ENCODE assay signal across 16 cellular contexts in genomic region chr11:55658031-55658573, GRCh38. TPM values are rescaled to one million over a fixed set of nuclear protein-coding genes. Genes with fewer than 3 reads are reported as not detected.
DNase-seq lines count a peak whose midpoint lies in the region; ATAC-seq lines count a peak whose summit lies in the region.
"Had no signal": no experiment of that assay in that cellular context is flagged by ENCODE, and none has a peak within 500 bp of the region (broad histone marks: within the 10 kb centered on the region; RNA-seq: fewer than 3 reads in every experiment).

No MANE protein-coding gene starts in this region.

- no peaks in the 10 kb centered on the region for H3K9me3 ChIP-seq in CD4-positive, alpha-beta memory T cell (ENCODE audit: control insufficient read depth in 1 of 2, low read length in 2 of 2)
- no peaks in the 10 kb centered on the region for H3K9me3 ChIP-seq in CD8-positive, alpha-beta memory T cell (ENCODE audit: low read length)
- H3K9me3 ChIP-seq: colonic mucosa, MG63 had no signal

- H3K36me3 ChIP-seq in CD4-positive, alpha-beta memory T cell (ENCODE audit: insufficient read depth, low read length): no peaks in the 10 kb centered on the region
- no peaks in the 10 kb centered on the region for H3K36me3 ChIP-seq in CD8-positive, alpha-beta memory T cell (ENCODE audit: insufficient read depth, low read length)
- H3K36me3 ChIP-seq: colonic mucosa, MG63 had no signal

- ATAC-seq in GM18517 (IDR thresholded peaks at IDR 0.05; ENCODE audit: unreplicated experiment) (peak; percentile 96), GM21367 (IDR thresholded peaks at IDR 0.05; ENCODE audit: unreplicated experiment) (peak; percentile 97), HG03060 (IDR thresholded peaks at IDR 0.05; ENCODE audit: low read depth, unreplicated experiment) (peak; percentile 95)
- ATAC-seq: GM23338 had no signal

- DNase-seq in NOMO-1 treated with DMSO at 0.1 percent for 48 hours (lab: John Stamatoyannopoulos, UW; ENCODE audit: unreplicated experiment) (peak; percentile 96), cortex of kidney (lab: John Stamatoyannopoulos, UW) (no peak), KBM-7 (no peak)
- no peak for DNase-seq in CD4-positive, alpha-beta memory T cell
- DNase-seq in CD8-positive, alpha-beta memory T cell: no peak
- DNase-seq: activated CD4-positive, CD25-positive, alpha-beta regulatory T cell; activated gamma-delta T cell treated with Interleukin-2 at 50 U/mL for 16 hours; colonic mucosa; COR-L47; MG63 had no signal

- no peak overlapping the region for H3K4me3 ChIP-seq in CD4-positive, alpha-beta memory T cell (ENCODE audit: low read length in 2 of 2)
- H3K4me3 ChIP-seq in CD8-positive, alpha-beta memory T cell (ENCODE audit: low read length): no peak overlapping the region
- H3K4me3 ChIP-seq: colonic mucosa, GM23338, MG63, smooth muscle cell had no signal

- H3K4me3 Mint-ChIP-seq in CD4-positive, alpha-beta memory T cell: no peak overlapping the region
- no peak overlapping the region for H3K4me3 Mint-ChIP-seq in CD8-positive, alpha-beta memory T cell
- H3K4me3 Mint-ChIP-seq: GM23338 had no signal

- POLR2A ChIA-PET in CD4-positive, alpha-beta memory T cell (lab: Charles Lee; ENCODE audit: partially characterized antibody): no interaction called here
- POLR2A ChIA-PET in CD8-positive, alpha-beta memory T cell (lab: Charles Lee): no interaction called here

- in situ Hi-C loops in KBM-7 (cut with MboI; ENCODE audit: low pct_unique_long_range_greater_than_20kb, low sequenced_read_pairs): no loop called here

- H3K4me1 ChIP-seq in CD4-positive, alpha-beta memory T cell (ENCODE audit: insufficient read depth, low read length): no peaks in the 10 kb centered on the region
- H3K4me1 ChIP-seq in CD8-positive, alpha-beta memory T cell (ENCODE audit: insufficient read depth, low read length): no peaks in the 10 kb centered on the region
- H3K4me1 ChIP-seq: colonic mucosa had no signal

- intact Hi-C loops in CD4-positive, alpha-beta memory T cell (cut with micrococcal nuclease): no loop called here

- CTCF ChIA-PET in CD4-positive, alpha-beta memory T cell (lab: Charles Lee; ENCODE audit: partially characterized antibody): no interaction called here
- CTCF ChIA-PET in CD8-positive, alpha-beta memory T cell (lab: Charles Lee): no interaction called here

- H3K27ac ChIP-seq in CD4-positive, alpha-beta memory T cell (ENCODE audit: low read depth, low read length): no peak overlapping the region
- no peak overlapping the region for H3K27ac ChIP-seq in CD8-positive, alpha-beta memory T cell (ENCODE audit: low read depth, low read length)
- H3K27ac ChIP-seq: colonic mucosa had no signal

- H3K4me1 Mint-ChIP-seq in CD4-positive, alpha-beta memory T cell: no peaks in the 10 kb centered on the region
- no peaks in the 10 kb centered on the region for H3K4me1 Mint-ChIP-seq in CD8-positive, alpha-beta memory T cell
- H3K4me1 Mint-ChIP-seq: GM23338 had no signal

- no peak overlapping the region for H3K27ac Mint-ChIP-seq in CD4-positive, alpha-beta memory T cell
- no peak overlapping the region for H3K27ac Mint-ChIP-seq in CD8-positive, alpha-beta memory T cell
- H3K27ac Mint-ChIP-seq: GM23338 had no signal

- no peaks in the 10 kb centered on the region for H3K27me3 Mint-ChIP-seq in CD4-positive, alpha-beta memory T cell
- no peaks in the 10 kb centered on the region for H3K27me3 Mint-ChIP-seq in CD8-positive, alpha-beta memory T cell

- peaks cover 0 to 23% (median 6%) of the 10 kb centered on the region in 8 donors for H3K9me3 Mint-ChIP-seq in CD4-positive, alpha-beta memory T cell
- peaks cover 2 to 27% (median 6%) of the 10 kb centered on the region in 5 donors for H3K9me3 Mint-ChIP-seq in CD8-positive, alpha-beta memory T cell

- no peaks in the 10 kb centered on the region for H3K36me3 Mint-ChIP-seq in CD4-positive, alpha-beta memory T cell
- no peaks in the 10 kb centered on the region for H3K36me3 Mint-ChIP-seq in CD8-positive, alpha-beta memory T cell

- H3K27me3 ChIP-seq in CD4-positive, alpha-beta memory T cell (ENCODE audit: insufficient read depth, low read length): no peaks in the 10 kb centered on the region
- no peaks in the 10 kb centered on the region for H3K27me3 ChIP-seq in CD8-positive, alpha-beta memory T cell (ENCODE audit: insufficient read depth, low read length, poor library complexity, severe bottlenecking)
- H3K27me3 ChIP-seq: colonic mucosa, MG63 had no signal

RNA-seq across cellular contexts. Expression of gene OR4C6, which starts 3.9 kb away (rescaled TPM):
- total RNA-seq in CD4-positive, alpha-beta memory T cell: not detected
- polyA plus RNA-seq in CD4-positive, alpha-beta memory T cell: not detected
- total RNA-seq in CD8-positive, alpha-beta memory T cell: not detected
- not detected for polyA plus RNA-seq in CD8-positive, alpha-beta memory T cell
- total RNA-seq: colonic mucosa, GM23338, smooth muscle cell had no signal
- polyA plus RNA-seq: GM23338, smooth muscle cell had no signal

RNA-seq across cellular contexts. Expression of gene OR4S2, which starts 10.0 kb away (rescaled TPM):
- not detected for total RNA-seq in CD4-positive, alpha-beta memory T cell
- polyA plus RNA-seq in CD4-positive, alpha-beta memory T cell: not detected
- total RNA-seq in CD8-positive, alpha-beta memory T cell: not detected
- not detected for polyA plus RNA-seq in CD8-positive, alpha-beta memory T cell
- total RNA-seq: colonic mucosa, GM23338, mononuclear cell, smooth muscle cell had no signal
- polyA plus RNA-seq: GM23338, smooth muscle cell had no signal

RNA-seq across cellular contexts. Expression of gene OR4P4, which starts 23.2 kb away (rescaled TPM):
- not detected for total RNA-seq in CD4-positive, alpha-beta memory T cell
- polyA plus RNA-seq in CD4-positive, alpha-beta memory T cell: not detected
- not detected for total RNA-seq in CD8-positive, alpha-beta memory T cell
- not detected for polyA plus RNA-seq in CD8-positive, alpha-beta memory T cell
- total RNA-seq: colonic mucosa, GM23338, mononuclear cell, smooth muscle cell had no signal
- polyA plus RNA-seq: GM23338, smooth muscle cell had no signal

RNA-seq across cellular contexts. Expression of gene OR4C11, which starts 50.7 kb away (rescaled TPM):
- total RNA-seq in CD4-positive, alpha-beta memory T cell: not detected
- polyA plus RNA-seq in CD4-positive, alpha-beta memory T cell: not detected
- total RNA-seq in CD8-positive, alpha-beta memory T cell: not detected
- polyA plus RNA-seq in CD8-positive, alpha-beta memory T cell: not detected
- total RNA-seq: colonic mucosa, GM23338, mononuclear cell, smooth muscle cell had no signal
- polyA plus RNA-seq: GM23338, smooth muscle cell had no signal
